Comparison of ENCODE assay signal across 15 cellular contexts in the genomic region with DNA sequence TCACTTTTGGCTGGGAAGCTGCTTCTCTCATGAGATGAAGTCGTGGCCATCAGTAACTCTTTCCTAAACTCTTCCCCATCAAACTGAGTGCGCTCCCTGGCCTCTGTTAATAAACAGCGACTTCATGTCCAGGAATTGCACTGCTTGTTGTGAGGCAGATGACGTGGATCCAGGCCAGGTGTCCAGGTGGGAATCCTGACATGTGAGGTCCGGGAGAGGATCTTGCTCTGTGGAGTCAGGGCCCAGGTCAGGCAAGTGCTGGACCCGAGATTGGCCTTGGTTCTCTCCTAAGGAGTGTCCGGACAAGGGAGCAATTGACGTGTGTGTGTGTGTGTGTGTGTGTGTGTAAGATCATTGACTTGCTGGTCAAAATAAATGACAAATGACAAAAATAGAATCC.
A peak's percentile ranks its signal among the peaks of the same experiment; 100 is the strongest.
DNase-seq lines count a peak whose midpoint lies in the region; ATAC-seq and TF ChIP-seq lines count a peak whose summit lies in the region.
"Had no signal": no experiment of that assay in that cellular context is flagged by ENCODE, and none has a peak within 500 bp of the region (broad histone marks: within the 10 kb centered on the region; RNA-seq: fewer than 3 reads in every experiment).

No MANE protein-coding gene starts in this region.

- H3K4me3 Mint-ChIP-seq in progenitor cell of endocrine pancreas (ENCODE audit: low read depth): no peak overlapping the region
- no peak overlapping the region for H3K4me3 Mint-ChIP-seq in effector memory CD8-positive, alpha-beta T cell
- H3K4me3 Mint-ChIP-seq: CD4-positive, alpha-beta memory T cell; H9 had no signal

- TF ChIP-seq CTCF in progenitor cell of endocrine pancreas (IDR thresholded peaks at IDR 0.05; ENCODE audit: unreplicated experiment): no peak
- no peak for TF ChIP-seq CTCF in foreskin fibroblast (IDR thresholded peaks at IDR 0.05; ENCODE audit: low read depth, low read length)

- H3K27me3 Mint-ChIP-seq in progenitor cell of endocrine pancreas: peaks cover 35% of the 10 kb centered on the region
- no peaks in the 10 kb centered on the region for H3K27me3 Mint-ChIP-seq in effector memory CD8-positive, alpha-beta T cell
- H3K27me3 Mint-ChIP-seq: CD4-positive, alpha-beta memory T cell had no signal

- DNase-seq in activated CD8-positive, alpha-beta memory T cell treated with anti-CD3 and anti-CD28 coated beads for 24 hours: peak; percentile 19
- DNase-seq in activated CD8-positive, alpha-beta memory T cell treated with anti-CD3 and anti-CD28 coated beads, Interleukin-2, amount 50 U/mL, for 4 hours: no peak
- DNase-seq in left lobe of liver (ENCODE audit: low spot score) (peak; percentile 29), progenitor cell of endocrine pancreas (ENCODE audit: low spot score, unreplicated experiment) (peak; percentile 3), ureter (ENCODE audit: low spot score) (peak; percentile 24), foreskin fibroblast (no peak)
- no peak for DNase-seq in effector memory CD8-positive, alpha-beta T cell
- DNase-seq: AML-193; CD4-positive, alpha-beta memory T cell; DMS153; DMS79; GDM1; H9 had no signal

- no peaks in the 10 kb centered on the region for H3K4me1 Mint-ChIP-seq in progenitor cell of endocrine pancreas (ENCODE audit: low read depth)
- no peaks in the 10 kb centered on the region for H3K4me1 Mint-ChIP-seq in effector memory CD8-positive, alpha-beta T cell (ENCODE audit: low read depth in 2 of 2)
- H3K4me1 Mint-ChIP-seq: CD4-positive, alpha-beta memory T cell; H9 had no signal

- ATAC-seq in left lobe of liver: no peak
- no peak for ATAC-seq in HG02884 (IDR thresholded peaks at IDR 0.05; ENCODE audit: unreplicated experiment)
- ATAC-seq in effector memory CD8-positive, alpha-beta T cell (replicated peaks): no peak
- ATAC-seq: A549 had no signal

- no peak overlapping the region for H3K4me3 ChIP-seq in foreskin fibroblast (ENCODE audit: low read depth in 1 of 2, low read length in 2 of 2)
- H3K4me3 ChIP-seq: A549 had no signal

- H3K9me3 Mint-ChIP-seq in progenitor cell of endocrine pancreas (ENCODE audit: low read depth): peaks cover 5% of the 10 kb centered on the region
- no peaks in the 10 kb centered on the region for H3K9me3 Mint-ChIP-seq in effector memory CD8-positive, alpha-beta T cell

- no peak overlapping the region for H3K27ac Mint-ChIP-seq in progenitor cell of endocrine pancreas
- H3K27ac Mint-ChIP-seq in effector memory CD8-positive, alpha-beta T cell: no peak overlapping the region
- H3K27ac Mint-ChIP-seq: CD4-positive, alpha-beta memory T cell; H9 had no signal

- H3K36me3 Mint-ChIP-seq in progenitor cell of endocrine pancreas (ENCODE audit: insufficient read depth): no peaks in the 10 kb centered on the region
- H3K36me3 Mint-ChIP-seq in effector memory CD8-positive, alpha-beta T cell (ENCODE audit: insufficient read depth): no peaks in the 10 kb centered on the region
- H3K36me3 Mint-ChIP-seq: CD4-positive, alpha-beta memory T cell had no signal

Comparison
In these comparisons a context has a peak if more than half of its experiments do, and no peak if none do; other contexts are left out.
1. DNase-seq: peak in activated CD8-positive, alpha-beta memory T cell treated with anti-CD3 and anti-CD28 coated beads for 24 hours (single experiment), left lobe of liver (single experiment), progenitor cell of endocrine pancreas (single experiment) and ureter (single experiment); none in activated CD8-positive, alpha-beta memory T cell treated with anti-CD3 and anti-CD28 coated beads, Interleukin-2, amount 50 U/mL, for 4 hours (single experiment), foreskin fibroblast (0 of 2) and effector memory CD8-positive, alpha-beta T cell (0 of 3).